Comparison of ENCODE assay signal across 1 cellular context in genomic region chr19:34999498-35000337, GRCh38.
TF ChIP-seq lines count a peak whose summit lies in the region.

Gene GRAMD1A, plus strand, starts transcription at chr19:35000323. Its CDS starts 156 bp downstream, at chr19:35000479.

TF ChIP-seq in HepG2, 621 proteins besides CTCF, POLR2A, EP300 and RAD21 (continued from another document and continues in another):
- TF ChIP-seq PLSCR1 (CRISPR knock-in tag; IDR thresholded peaks at IDR 0.05; ENCODE audit: borderline replicate concordance) (no peak), ZNF20 (CRISPR knock-in tag; IDR thresholded peaks at IDR 0.05) (no peak), MAFF (IDR thresholded peaks at IDR 0.05; ENCODE audit: low read depth, low read length) (no peak), KAT7 (CRISPR knock-in tag; IDR thresholded peaks at IDR 0.05; ENCODE audit: borderline replicate concordance) (no peak), ZNF766 (CRISPR knock-in tag; IDR thresholded peaks at IDR 0.05; ENCODE audit: borderline replicate concordance) (0 out of 2 replicates have a peak, but pooled peaks have one; percentile 33), GMEB1 (CRISPR knock-in tag; IDR thresholded peaks at IDR 0.05; ENCODE audit: borderline replicate concordance) (no peak), KDM5A (IDR thresholded peaks at IDR 0.05; ENCODE audit: borderline replicate concordance, low read length) (no peak), SIX4 (CRISPR knock-in tag; IDR thresholded peaks at IDR 0.05) (no peak), ZFP41 (CRISPR knock-in tag; IDR thresholded peaks at IDR 0.05; ENCODE audit: borderline replicate concordance) (no peak), SCMH1 (CRISPR knock-in tag; IDR thresholded peaks at IDR 0.05; ENCODE audit: borderline replicate concordance) (no peak), REPIN1 (CRISPR knock-in tag; IDR thresholded peaks at IDR 0.05; ENCODE audit: borderline replicate concordance, low read depth) (no peak), HNF4A (CRISPR knock-in tag; IDR thresholded peaks at IDR 0.05) (no peak), TEAD2 (CRISPR knock-in tag; IDR thresholded peaks at IDR 0.05) (no peak), TFDP1 (CRISPR knock-in tag; IDR thresholded peaks at IDR 0.05; ENCODE audit: borderline replicate concordance) (no peak), SMC3 (IDR thresholded peaks at IDR 0.05; ENCODE audit: low read length) (no peak), ZNF382 (CRISPR knock-in tag; IDR thresholded peaks at IDR 0.05; ENCODE audit: borderline replicate concordance) (no peak), BORCS8-MEF2B (CRISPR knock-in tag; IDR thresholded peaks at IDR 0.05) (no peak), ZNF34 (CRISPR knock-in tag; IDR thresholded peaks at IDR 0.05; ENCODE audit: borderline replicate concordance) (no peak), ZNF749 (CRISPR knock-in tag; IDR thresholded peaks at IDR 0.05; ENCODE audit: borderline replicate concordance) (no peak), ZNF441 (CRISPR knock-in tag; IDR thresholded peaks at IDR 0.05; ENCODE audit: borderline replicate concordance) (peak; percentile 32; the same call in 1 of the 2 replicates), ZNF883 (CRISPR knock-in tag; IDR thresholded peaks at IDR 0.05; ENCODE audit: not compliant biosample characterization) (no peak), YEATS2 (CRISPR knock-in tag; IDR thresholded peaks at IDR 0.05; ENCODE audit: borderline replicate concordance) (0 out of 2 replicates have a peak, but pooled peaks have one; percentile 37), SP2 (CRISPR knock-in tag; IDR thresholded peaks at IDR 0.05) (0 out of 2 replicates have a peak, but pooled peaks have one; percentile 17), ZNF580 (CRISPR knock-in tag; IDR thresholded peaks at IDR 0.05; ENCODE audit: borderline replicate concordance, low read depth) (no peak), ATF5 (CRISPR knock-in tag; IDR thresholded peaks at IDR 0.05; ENCODE audit: low read depth) (no peak), CSRNP1 (CRISPR knock-in tag; IDR thresholded peaks at IDR 0.05) (0 out of 2 replicates have a peak, but pooled peaks have one; percentile 47), ZNF761 (CRISPR knock-in tag; conservative IDR thresholded peaks at IDR 0.05) (no peak), FOXP1 (IDR thresholded peaks at IDR 0.05) (no peak), FOXP1 (CRISPR knock-in tag; IDR thresholded peaks at IDR 0.05) (no peak), POGZ (CRISPR knock-in tag; IDR thresholded peaks at IDR 0.05) (no peak; the same call in 1 of the 2 replicates), ZNF629 (CRISPR knock-in tag; conservative IDR thresholded peaks at IDR 0.05) (no peak), FOXO1 (CRISPR knock-in tag; IDR thresholded peaks at IDR 0.05) (peak; percentile 27; the same call in 1 of the 2 replicates)
- TF ChIP-seq, protein P1, sequence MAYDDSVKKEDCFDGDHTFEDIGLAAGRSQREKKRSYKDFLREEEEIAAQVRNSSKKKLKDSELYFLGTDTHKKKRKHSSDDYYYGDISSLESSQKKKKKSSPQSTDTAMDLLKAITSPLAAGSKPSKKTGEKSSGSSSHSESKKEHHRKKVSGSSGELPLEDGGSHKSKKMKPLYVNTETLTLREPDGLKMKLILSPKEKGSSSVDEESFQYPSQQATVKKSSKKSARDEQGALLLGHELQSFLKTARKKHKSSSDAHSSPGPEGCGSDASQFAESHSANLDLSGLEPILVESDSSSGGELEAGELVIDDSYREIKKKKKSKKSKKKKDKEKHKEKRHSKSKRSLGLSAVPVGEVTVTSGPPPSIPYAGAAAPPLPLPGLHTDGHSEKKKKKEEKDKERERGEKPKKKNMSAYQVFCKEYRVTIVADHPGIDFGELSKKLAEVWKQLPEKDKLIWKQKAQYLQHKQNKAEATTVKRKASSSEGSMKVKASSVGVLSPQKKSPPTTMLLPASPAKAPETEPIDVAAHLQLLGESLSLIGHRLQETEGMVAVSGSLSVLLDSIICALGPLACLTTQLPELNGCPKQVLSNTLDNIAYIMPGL (CRISPR knock-in tag; IDR thresholded peaks at IDR 0.05; ENCODE audit: borderline replicate concordance in 1 of 2, low read depth in 1 of 2), result peak; percentile 35 to 44; a peak in 1 of 4 replicates
- TF ChIP-seq, protein P2, sequence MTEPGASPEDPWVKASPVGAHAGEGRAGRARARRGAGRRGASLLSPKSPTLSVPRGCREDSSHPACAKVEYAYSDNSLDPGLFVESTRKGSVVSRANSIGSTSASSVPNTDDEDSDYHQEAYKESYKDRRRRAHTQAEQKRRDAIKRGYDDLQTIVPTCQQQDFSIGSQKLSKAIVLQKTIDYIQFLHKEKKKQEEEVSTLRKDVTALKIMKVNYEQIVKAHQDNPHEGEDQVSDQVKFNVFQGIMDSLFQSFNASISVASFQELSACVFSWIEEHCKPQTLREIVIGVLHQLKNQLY (CRISPR knock-in tag; IDR thresholded peaks at IDR 0.05), result no peak
- TF ChIP-seq, protein P3, sequence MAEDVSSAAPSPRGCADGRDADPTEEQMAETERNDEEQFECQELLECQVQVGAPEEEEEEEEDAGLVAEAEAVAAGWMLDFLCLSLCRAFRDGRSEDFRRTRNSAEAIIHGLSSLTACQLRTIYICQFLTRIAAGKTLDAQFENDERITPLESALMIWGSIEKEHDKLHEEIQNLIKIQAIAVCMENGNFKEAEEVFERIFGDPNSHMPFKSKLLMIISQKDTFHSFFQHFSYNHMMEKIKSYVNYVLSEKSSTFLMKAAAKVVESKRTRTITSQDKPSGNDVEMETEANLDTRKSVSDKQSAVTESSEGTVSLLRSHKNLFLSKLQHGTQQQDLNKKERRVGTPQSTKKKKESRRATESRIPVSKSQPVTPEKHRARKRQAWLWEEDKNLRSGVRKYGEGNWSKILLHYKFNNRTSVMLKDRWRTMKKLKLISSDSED (CRISPR knock-in tag; IDR thresholded peaks at IDR 0.05), result no peak; the same call in 1 of the 2 replicates
- TF ChIP-seq, protein P4, sequence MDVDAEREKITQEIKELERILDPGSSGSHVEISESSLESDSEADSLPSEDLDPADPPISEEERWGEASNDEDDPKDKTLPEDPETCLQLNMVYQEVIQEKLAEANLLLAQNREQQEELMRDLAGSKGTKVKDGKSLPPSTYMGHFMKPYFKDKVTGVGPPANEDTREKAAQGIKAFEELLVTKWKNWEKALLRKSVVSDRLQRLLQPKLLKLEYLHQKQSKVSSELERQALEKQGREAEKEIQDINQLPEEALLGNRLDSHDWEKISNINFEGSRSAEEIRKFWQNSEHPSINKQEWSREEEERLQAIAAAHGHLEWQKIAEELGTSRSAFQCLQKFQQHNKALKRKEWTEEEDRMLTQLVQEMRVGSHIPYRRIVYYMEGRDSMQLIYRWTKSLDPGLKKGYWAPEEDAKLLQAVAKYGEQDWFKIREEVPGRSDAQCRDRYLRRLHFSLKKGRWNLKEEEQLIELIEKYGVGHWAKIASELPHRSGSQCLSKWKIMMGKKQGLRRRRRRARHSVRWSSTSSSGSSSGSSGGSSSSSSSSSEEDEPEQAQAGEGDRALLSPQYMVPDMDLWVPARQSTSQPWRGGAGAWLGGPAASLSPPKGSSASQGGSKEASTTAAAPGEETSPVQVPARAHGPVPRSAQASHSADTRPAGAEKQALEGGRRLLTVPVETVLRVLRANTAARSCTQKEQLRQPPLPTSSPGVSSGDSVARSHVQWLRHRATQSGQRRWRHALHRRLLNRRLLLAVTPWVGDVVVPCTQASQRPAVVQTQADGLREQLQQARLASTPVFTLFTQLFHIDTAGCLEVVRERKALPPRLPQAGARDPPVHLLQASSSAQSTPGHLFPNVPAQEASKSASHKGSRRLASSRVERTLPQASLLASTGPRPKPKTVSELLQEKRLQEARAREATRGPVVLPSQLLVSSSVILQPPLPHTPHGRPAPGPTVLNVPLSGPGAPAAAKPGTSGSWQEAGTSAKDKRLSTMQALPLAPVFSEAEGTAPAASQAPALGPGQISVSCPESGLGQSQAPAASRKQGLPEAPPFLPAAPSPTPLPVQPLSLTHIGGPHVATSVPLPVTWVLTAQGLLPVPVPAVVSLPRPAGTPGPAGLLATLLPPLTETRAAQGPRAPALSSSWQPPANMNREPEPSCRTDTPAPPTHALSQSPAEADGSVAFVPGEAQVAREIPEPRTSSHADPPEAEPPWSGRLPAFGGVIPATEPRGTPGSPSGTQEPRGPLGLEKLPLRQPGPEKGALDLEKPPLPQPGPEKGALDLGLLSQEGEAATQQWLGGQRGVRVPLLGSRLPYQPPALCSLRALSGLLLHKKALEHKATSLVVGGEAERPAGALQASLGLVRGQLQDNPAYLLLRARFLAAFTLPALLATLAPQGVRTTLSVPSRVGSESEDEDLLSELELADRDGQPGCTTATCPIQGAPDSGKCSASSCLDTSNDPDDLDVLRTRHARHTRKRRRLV (CRISPR knock-in tag; IDR thresholded peaks at IDR 0.05), result peak; percentile 26; the same call in 1 of the 2 replicates
